In the genomic region with DNA sequence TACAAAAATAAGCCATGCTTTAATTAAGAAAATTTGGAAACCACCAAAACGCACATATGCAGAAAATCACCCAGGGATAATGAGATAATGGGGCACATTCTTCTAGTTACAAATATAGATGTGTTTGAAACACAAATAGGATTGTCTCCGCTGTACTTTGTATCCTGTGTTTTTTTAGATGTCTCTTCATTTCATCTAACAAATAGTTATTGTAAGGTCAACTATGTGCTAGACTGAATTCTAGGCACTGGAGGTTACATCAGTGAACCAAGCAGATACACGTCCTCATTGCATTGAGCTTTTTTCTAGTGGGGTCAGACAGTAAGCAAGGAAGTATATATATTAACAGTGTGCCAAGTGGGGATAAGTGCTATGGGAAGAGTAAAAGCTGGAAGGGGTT, we compare ENCODE assay signal across 2 cellular contexts.
TF ChIP-seq lines count a peak whose summit lies in the region.

No MANE protein-coding gene starts in this region.

TF ChIP-seq in GM23338, 12 proteins besides CTCF, POLR2A, EP300 and RAD21:
- TF ChIP-seq ZNF331 (CRISPR knock-in tag; IDR thresholded peaks at IDR 0.05; ENCODE audit: low read depth) = no peak
- TF ChIP-seq, protein P1, sequence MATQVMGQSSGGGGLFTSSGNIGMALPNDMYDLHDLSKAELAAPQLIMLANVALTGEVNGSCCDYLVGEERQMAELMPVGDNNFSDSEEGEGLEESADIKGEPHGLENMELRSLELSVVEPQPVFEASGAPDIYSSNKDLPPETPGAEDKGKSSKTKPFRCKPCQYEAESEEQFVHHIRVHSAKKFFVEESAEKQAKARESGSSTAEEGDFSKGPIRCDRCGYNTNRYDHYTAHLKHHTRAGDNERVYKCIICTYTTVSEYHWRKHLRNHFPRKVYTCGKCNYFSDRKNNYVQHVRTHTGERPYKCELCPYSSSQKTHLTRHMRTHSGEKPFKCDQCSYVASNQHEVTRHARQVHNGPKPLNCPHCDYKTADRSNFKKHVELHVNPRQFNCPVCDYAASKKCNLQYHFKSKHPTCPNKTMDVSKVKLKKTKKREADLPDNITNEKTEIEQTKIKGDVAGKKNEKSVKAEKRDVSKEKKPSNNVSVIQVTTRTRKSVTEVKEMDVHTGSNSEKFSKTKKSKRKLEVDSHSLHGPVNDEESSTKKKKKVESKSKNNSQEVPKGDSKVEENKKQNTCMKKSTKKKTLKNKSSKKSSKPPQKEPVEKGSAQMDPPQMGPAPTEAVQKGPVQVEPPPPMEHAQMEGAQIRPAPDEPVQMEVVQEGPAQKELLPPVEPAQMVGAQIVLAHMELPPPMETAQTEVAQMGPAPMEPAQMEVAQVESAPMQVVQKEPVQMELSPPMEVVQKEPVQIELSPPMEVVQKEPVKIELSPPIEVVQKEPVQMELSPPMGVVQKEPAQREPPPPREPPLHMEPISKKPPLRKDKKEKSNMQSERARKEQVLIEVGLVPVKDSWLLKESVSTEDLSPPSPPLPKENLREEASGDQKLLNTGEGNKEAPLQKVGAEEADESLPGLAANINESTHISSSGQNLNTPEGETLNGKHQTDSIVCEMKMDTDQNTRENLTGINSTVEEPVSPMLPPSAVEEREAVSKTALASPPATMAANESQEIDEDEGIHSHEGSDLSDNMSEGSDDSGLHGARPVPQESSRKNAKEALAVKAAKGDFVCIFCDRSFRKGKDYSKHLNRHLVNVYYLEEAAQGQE (IDR thresholded peaks at IDR 0.05; ENCODE audit: unreplicated experiment) = no peak

TF ChIP-seq in H1, 55 proteins besides CTCF, POLR2A, EP300 and RAD21:
- TF ChIP-seq GTF2F1 (IDR thresholded peaks at IDR 0.05; ENCODE audit: borderline replicate concordance, low read depth, low read length) = no peak
- TF ChIP-seq TAF1 (IDR thresholded peaks at IDR 0.05; ENCODE audit: low read depth, low read length) = no peak
- no peak for TF ChIP-seq RXRA (IDR thresholded peaks at IDR 0.05; ENCODE audit: insufficient read depth, low read depth, low read length)
- TF ChIP-seq RFX5 (IDR thresholded peaks at IDR 0.05; ENCODE audit: borderline replicate concordance, low read depth, low read length) = no peak
- no peak for TF ChIP-seq SP1 (IDR thresholded peaks at IDR 0.05; ENCODE audit: low read depth, low read length)
